In genomic region chr4:132125131-132125530, GRCh38 we compare ENCODE assay signal across 1 cellular context.
TF ChIP-seq lines count a peak whose summit lies in the region.

No MANE protein-coding gene starts in this region.

TF ChIP-seq in WTC11, 78 proteins besides CTCF, POLR2A, EP300 and RAD21 (continued from another document):
- TF ChIP-seq AFF4 (CRISPR knock-in tag; IDR thresholded peaks at IDR 0.05; ENCODE audit: borderline replicate concordance), result no peak
